ENCODE assay signal across 8 cellular contexts in the genomic region with DNA sequence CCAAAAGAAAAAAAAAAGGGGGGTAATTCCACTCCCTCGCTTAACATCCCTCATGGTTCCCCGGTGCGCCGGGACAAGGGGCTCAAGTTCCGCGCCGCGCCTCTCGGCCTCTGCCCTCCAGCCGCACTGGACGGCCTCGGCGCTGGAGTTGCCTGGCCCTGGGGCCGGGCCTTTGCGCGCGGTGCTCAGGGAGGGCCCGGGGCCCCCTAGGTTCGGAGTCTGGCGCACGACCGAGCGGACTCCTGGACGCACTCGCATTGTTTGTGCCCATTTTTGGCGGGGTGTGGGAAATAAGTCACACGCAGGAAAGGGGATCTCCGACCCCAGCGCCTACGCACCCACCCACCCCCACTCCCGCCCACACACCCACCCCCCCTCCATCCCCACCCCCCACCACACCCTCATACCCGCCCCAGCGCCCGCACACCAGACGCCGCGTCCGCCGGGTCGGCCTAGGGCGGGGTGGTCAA. TPM values are rescaled to one million over a fixed set of nuclear protein-coding genes. Genes with fewer than 3 reads are reported as not detected.
DNase-seq lines count a peak whose midpoint lies in the region; ATAC-seq and TF ChIP-seq lines count a peak whose summit lies in the region.

No MANE protein-coding gene starts in this region.

- intact Hi-C loops in mammary epithelial cell (cut with micrococcal nuclease) = loop anchor here (5.0 kb wide), 1 partner anchor 70 kb away; the partner anchor contains the start of gene REXO4
- intact Hi-C loops in left colon (cut with DNase I, micrococcal nuclease) = no loop called here

- DNase-seq in OCI-M1 (lab: John Stamatoyannopoulos, UW) = peak; percentile 67
- DNase-seq in mammary epithelial cell = peak; percentile 37
- peak in 1 of 2 donors; percentile 54 for DNase-seq in left colon
- no peak for DNase-seq in NCI-H1436 (lab: John Stamatoyannopoulos, UW)

- WGBS in mammary epithelial cell (ENCODE audit: low coverage, missing lambda C conversion rate) = 0% methylated on average over 4 of the region's 41 CpGs

- H3K27ac ChIP-seq in ACC112 (ENCODE audit: low read depth, low read length) (peak overlapping the region; percentile 93), mammary epithelial cell (ENCODE audit: insufficient read depth, low read depth, low read length) (peak overlapping the region; percentile 89), stomach smooth muscle (ENCODE audit: low read length) (peak overlapping the region; percentile 94)

- H3K4me3 ChIP-seq in ACC112 (ENCODE audit: low read depth, low read length) = peak overlapping the region; percentile 99
- H3K4me3 ChIP-seq in mammary epithelial cell (replicated peaks in 1 of 3; ENCODE audit: insufficient read depth in 1 of 3, low read depth in 2 of 3, low read length in 3 of 3) = peak overlapping the region; percentile 82 to 98 (median 87)
- H3K4me3 ChIP-seq in stomach smooth muscle (ENCODE audit: low read length in 2 of 2) = peak overlapping the region; percentile 98 to 99

- H3K27me3 ChIP-seq in ACC112 (ENCODE audit: insufficient read depth, low read length) (no peaks in the 10 kb centered on the region), mammary epithelial cell (ENCODE audit: insufficient read depth, low read length) (no peaks in the 10 kb centered on the region), stomach smooth muscle (ENCODE audit: control insufficient read depth in 1 of 2, insufficient read depth in 2 of 2, low read length in 2 of 2) (no peaks in the 10 kb centered on the region)

- H3K36me3 ChIP-seq in ACC112 (ENCODE audit: insufficient read depth, low read length) (peaks cover 46% of the 10 kb centered on the region), mammary epithelial cell (ENCODE audit: insufficient read depth, low read length) (peaks cover 46% of the 10 kb centered on the region), stomach smooth muscle (ENCODE audit: control insufficient read depth in 2 of 2, insufficient read depth in 2 of 2, low read length in 2 of 2) (peaks cover 60 to 62% of the 10 kb centered on the region in 2 donors)

- peak; percentile 35 for ATAC-seq in GM18498 (IDR thresholded peaks at IDR 0.05; ENCODE audit: unreplicated experiment)
- ATAC-seq in HG02938 (IDR thresholded peaks at IDR 0.05; ENCODE audit: unreplicated experiment) = peak; percentile 12
- peak; percentile 69 for ATAC-seq in left colon

- in situ Hi-C loops in mammary epithelial cell (cut with MboI; ENCODE audit: low sequenced_read_pairs in 2 of 2) = no loop called here

- H2AFZ ChIP-seq in ACC112 (ENCODE audit: low read length, unreplicated experiment) (no peak overlapping the region), mammary epithelial cell (ENCODE audit: low read depth, low read length) (peak overlapping the region; percentile 80)

- CTCF ChIA-PET in mammary epithelial cell (lab: Charles Lee; ENCODE audit: low non-redundant PET) = no interaction called here

- H3K9me3 ChIP-seq in mammary epithelial cell (replicated peaks; ENCODE audit: insufficient read depth, low read length) (no peaks in the 10 kb centered on the region), stomach smooth muscle (ENCODE audit: control insufficient read depth in 2 of 2, low read length in 2 of 2) (no peaks in the 10 kb centered on the region)

- peak overlapping the region; percentile 97 for H3K4me2 ChIP-seq in mammary epithelial cell (ENCODE audit: insufficient read depth, low read depth, low read length)

- peaks cover 35% of the 10 kb centered on the region for H3K4me1 ChIP-seq in ACC112 (ENCODE audit: control insufficient read depth, insufficient read depth, low read length, unreplicated experiment)
- peaks cover 17% of the 10 kb centered on the region for H3K4me1 ChIP-seq in mammary epithelial cell (ENCODE audit: insufficient read depth, low read length)
- H3K4me1 ChIP-seq in stomach smooth muscle (ENCODE audit: control insufficient read depth, insufficient read depth, low read length) = peaks cover 31% of the 10 kb centered on the region

- no peaks in the 10 kb centered on the region for H4K20me1 ChIP-seq in mammary epithelial cell (ENCODE audit: insufficient read depth, low read length)

- TF ChIP-seq CTCF in mammary epithelial cell (conservative IDR thresholded peaks at IDR 0.05 in 1 of 2, IDR thresholded peaks at IDR 0.05 in 1 of 2; ENCODE audit: extremely low read depth in 1 of 2, insufficient read depth in 1 of 2, low read depth in 1 of 2, low read length in 2 of 2) = peak in 1 of 2 donors; percentile 3

- peaks cover 49% of the 10 kb centered on the region for H3K79me2 ChIP-seq in ACC112 (ENCODE audit: control insufficient read depth, insufficient read depth, low read length, unreplicated experiment)
- H3K79me2 ChIP-seq in mammary epithelial cell (ENCODE audit: insufficient read depth, low read length) = peaks cover 68% of the 10 kb centered on the region

- no TSS peak for BruUV-seq in mammary epithelial cell (replicated peaks; lab: Mats Ljungman, UMichigan)

- dilution Hi-C loops in mammary epithelial cell (cut with HindIII; ENCODE audit: low sequenced_read_pairs) = no loop called here

- peak overlapping the region; percentile 96 for H3K9ac ChIP-seq in mammary epithelial cell (ENCODE audit: insufficient read depth, low read length)
- H3K9ac ChIP-seq in stomach smooth muscle (ENCODE audit: low read length in 2 of 2) = peak overlapping the region; percentile 98

RNA-seq across cellular contexts. Expression of gene MED22, which starts 0.4 kb away (rescaled TPM):
- total RNA-seq in mammary epithelial cell = 10 to 100 TPM; 17.2 to 35.4 TPM
- 18.6 TPM for polyA plus RNA-seq in mammary epithelial cell
- 78.3 TPM for polyA minus RNA-seq in mammary epithelial cell
- 10 to 100 TPM; 18.8 to 20.3 TPM for total RNA-seq in left colon

RNA-seq across cellular contexts. Expression of gene RPL7A, which starts 0.5 kb away (rescaled TPM):
- 1,000 to 10,000 TPM; 1,339 to 1,542 TPM for total RNA-seq in mammary epithelial cell
- 3,578 TPM for polyA plus RNA-seq in mammary epithelial cell
- polyA minus RNA-seq in mammary epithelial cell = 1,906 TPM
- total RNA-seq in left colon = 1,000 to 10,000 TPM; 1,331 to 1,405 TPM

RNA-seq across cellular contexts. Expression of gene SURF1, which starts 8.7 kb away (rescaled TPM):
- total RNA-seq in mammary epithelial cell (10 to 100 TPM; 17.5 to 23.4 TPM), left colon (10 to 100 TPM; 42.0 to 48.2 TPM)
- polyA plus RNA-seq in mammary epithelial cell = 43.5 TPM
- 24.5 TPM for polyA minus RNA-seq in mammary epithelial cell

RNA-seq across cellular contexts. Expression of gene SURF2, which starts 8.8 kb away (rescaled TPM):
- total RNA-seq in mammary epithelial cell (10 to 100 TPM; 22.5 to 42.2 TPM), left colon (10 to 100 TPM in 1 of 2 donors, 1 to 10 TPM in 1; 9.5 to 10.9 TPM)
- polyA plus RNA-seq in mammary epithelial cell = 39.2 TPM
- polyA minus RNA-seq in mammary epithelial cell = 35.4 TPM

RNA-seq across cellular contexts. Expression of gene SURF6, which starts 11.6 kb away (rescaled TPM):
- total RNA-seq in mammary epithelial cell (10 to 100 TPM in 1 of 2 donors, 1 to 10 TPM in 1; 6.8 to 27.2 TPM), left colon (10 to 100 TPM; 24.1 to 27.8 TPM)
- polyA plus RNA-seq in mammary epithelial cell = 14.7 TPM
- 8.3 TPM for polyA minus RNA-seq in mammary epithelial cell

Comparison
In these comparisons a context has a peak if more than half of its experiments do, and no peak if none do; other contexts are left out.
1. ATAC-seq: peak in every context shown above with its lines; median percentile 69 in left colon; 35 in GM18498; 12 in HG02938.